Comparison of ENCODE assay signal across 25 cellular contexts in the genomic region with DNA sequence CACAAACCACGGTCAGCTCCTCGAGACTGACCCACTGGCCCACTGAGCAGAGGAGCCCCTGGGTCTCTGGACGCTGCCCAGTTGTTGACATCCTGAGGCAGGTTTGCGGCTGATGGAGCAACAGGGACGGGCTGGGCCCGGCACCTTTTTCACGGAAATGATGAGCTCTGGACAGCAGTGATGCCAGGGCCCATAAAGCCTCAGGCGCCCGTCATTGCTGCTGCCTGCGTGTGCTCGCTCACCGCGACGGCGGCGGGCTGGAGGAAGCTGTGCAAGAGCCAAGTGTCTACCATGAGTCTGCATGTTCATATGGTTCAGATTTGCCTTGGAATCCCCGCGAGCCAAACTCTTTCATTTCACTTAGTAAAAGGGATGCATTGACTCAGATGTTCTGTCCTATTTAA. TPM values are rescaled to one million over a fixed set of nuclear protein-coding genes. Genes with fewer than 3 reads are reported as not detected.
A peak's percentile ranks its signal among the peaks of the same experiment; 100 is the strongest.
DNase-seq lines count a peak whose midpoint lies in the region; TF ChIP-seq lines count a peak whose summit lies in the region.
"Had no signal": no experiment of that assay in that cellular context is flagged by ENCODE, and none has a peak within 500 bp of the region (broad histone marks: within the 10 kb centered on the region; RNA-seq: fewer than 3 reads in every experiment).

No MANE protein-coding gene starts in this region.

- TF ChIP-seq CTCF in BE2C (IDR thresholded peaks at IDR 0.05; ENCODE audit: low read depth, low read length) (no peak), HEK293 (tag by site-specific recombination; IDR thresholded peaks at IDR 0.05) (no peak), neutrophil (IDR thresholded peaks at IDR 0.05) (no peak), nephron progenitor cell (IDR thresholded peaks at IDR 0.05) (no peak)

- H3K9me3 Mint-ChIP-seq in nephron progenitor cell: no peaks in the 10 kb centered on the region
- H3K9me3 Mint-ChIP-seq: activated naive CD8-positive, alpha-beta T cell treated with anti-CD3 and anti-CD28 coated beads, Interleukin-2, amount 10 ng/mL, durations not matched to agents 7 days and 5 days; IgD-negative memory B cell; naive thymus-derived CD4-positive, alpha-beta T cell; stimulated activated naive CD8-positive, alpha-beta T cell treated with anti-CD3 and anti-CD28 coated beads, Interleukin-15, Interleukin-2, amounts not matched to agents 100 ng/mL and 50 ng/mL, for 24 hours; T-cell had no signal

- H3K36me3 ChIP-seq in BE2C (no peaks in the 10 kb centered on the region), HEK293 (ENCODE audit: control insufficient read depth in 2 of 2, insufficient read depth in 1 of 2, low read length in 2 of 2) (no peaks in the 10 kb centered on the region; a peak in 1 of 3 replicates), neutrophil (peaks cover 10% of the 10 kb centered on the region)
- H3K36me3 ChIP-seq: brain microvascular endothelial cell, colonic mucosa, gastrocnemius medialis, MG63, prostate gland, transverse colon had no signal

- H3K4me3 ChIP-seq in BE2C (ENCODE audit: low read depth, low read length): peak overlapping the region; percentile 21; the same call in 1 of the 2 replicates
- no peak overlapping the region for H3K4me3 ChIP-seq in HEK293 (ENCODE audit: low read depth, low read length)
- no peak overlapping the region for H3K4me3 ChIP-seq in neutrophil (ENCODE audit: low read depth in 1 of 2, low read length in 1 of 2)
- H3K4me3 ChIP-seq: colonic mucosa, gastrocnemius medialis, MG63, prostate gland, smooth muscle cell, transverse colon had no signal

- peaks cover 2% of the 10 kb centered on the region for H3K27me3 Mint-ChIP-seq in nephron progenitor cell (ENCODE audit: low read depth, poor library complexity)
- H3K27me3 Mint-ChIP-seq: activated naive CD8-positive, alpha-beta T cell treated with anti-CD3 and anti-CD28 coated beads, Interleukin-2, amount 10 ng/mL, durations not matched to agents 7 days and 5 days; IgD-negative memory B cell; naive thymus-derived CD4-positive, alpha-beta T cell; stimulated activated naive CD8-positive, alpha-beta T cell treated with anti-CD3 and anti-CD28 coated beads, Interleukin-15, Interleukin-2, amounts not matched to agents 100 ng/mL and 50 ng/mL, for 24 hours; T-cell had no signal

- peaks cover 10% of the 10 kb centered on the region for H3K4me1 Mint-ChIP-seq in nephron progenitor cell
- H3K4me1 Mint-ChIP-seq: activated naive CD8-positive, alpha-beta T cell treated with anti-CD3 and anti-CD28 coated beads, Interleukin-2, amount 10 ng/mL, durations not matched to agents 7 days and 5 days had no signal

- DNase-seq in BE2C: peak; percentile 58
- peak; percentile 23 for DNase-seq in epidermal melanocyte (ENCODE audit: insufficient read length, low spot score)
- no peak for DNase-seq in activated CD4-positive, alpha-beta T cell treated with anti-CD3 and anti-CD28 coated beads for 1 hour
- DNase-seq in NCI-H1417 treated with DMSO at 0.1 percent for 48 hours (lab: John Stamatoyannopoulos, UW): no peak
- DNase-seq in nephron progenitor cell: no peak
- no peak for DNase-seq in T-helper 1 cell
- DNase-seq: activated CD4-positive, alpha-beta T cell treated with anti-CD3 and anti-CD28 coated beads for 48 hours; activated naive CD8-positive, alpha-beta T cell treated with anti-CD3 and anti-CD28 coated beads, Interleukin-2, amount 10 ng/mL, durations not matched to agents 7 days and 5 days; brain microvascular endothelial cell; colonic mucosa; COR-L47; gastrocnemius medialis; MG63; naive thymus-derived CD4-positive, alpha-beta T cell; OCI-M1; Right ventricle myocardium superior; stimulated activated CD4-positive, alpha-beta T cell treated with anti-CD3 and anti-CD28 coated beads, Interleukin-4, amount 100 ng/mL, for 1 hour; T-cell; transverse colon had no signal

- no peaks in the 10 kb centered on the region for H3K9me3 ChIP-seq in BE2C
- no peaks in the 10 kb centered on the region for H3K9me3 ChIP-seq in HEK293 (ENCODE audit: control insufficient read depth, insufficient read depth, low read depth, low read length)
- H3K9me3 ChIP-seq in neutrophil: no peaks in the 10 kb centered on the region
- H3K9me3 ChIP-seq: colonic mucosa, gastrocnemius medialis, MG63, prostate gland, transverse colon had no signal

- H3K27me3 ChIP-seq in BE2C (no peaks in the 10 kb centered on the region), neutrophil (no peaks in the 10 kb centered on the region)
- H3K27me3 ChIP-seq: brain microvascular endothelial cell, colonic mucosa, gastrocnemius medialis, MG63, transverse colon had no signal

- no peaks in the 10 kb centered on the region for H3K36me3 Mint-ChIP-seq in nephron progenitor cell (ENCODE audit: low read depth)
- H3K36me3 Mint-ChIP-seq: activated naive CD8-positive, alpha-beta T cell treated with anti-CD3 and anti-CD28 coated beads, Interleukin-2, amount 10 ng/mL, durations not matched to agents 7 days and 5 days; T-cell had no signal

- no peak overlapping the region for H3K4me3 Mint-ChIP-seq in nephron progenitor cell
- H3K4me3 Mint-ChIP-seq: activated naive CD8-positive, alpha-beta T cell treated with anti-CD3 and anti-CD28 coated beads, Interleukin-2, amount 10 ng/mL, durations not matched to agents 7 days and 5 days; IgD-negative memory B cell; naive thymus-derived CD4-positive, alpha-beta T cell; stimulated activated naive CD8-positive, alpha-beta T cell treated with anti-CD3 and anti-CD28 coated beads, Interleukin-15, Interleukin-2, amounts not matched to agents 100 ng/mL and 50 ng/mL, for 24 hours; T-cell had no signal

- H3K27ac ChIP-seq in HEK293 (ENCODE audit: extremely low read depth, low read depth, low read length) (no peak overlapping the region), neutrophil (peak overlapping the region; percentile 50)
- H3K27ac ChIP-seq: brain microvascular endothelial cell, colonic mucosa, gastrocnemius medialis, prostate gland, transverse colon had no signal

- CTCF ChIA-PET in HEK293 (lab: Yijun Ruan, JAX): interaction anchor here (0.6 to 0.8 kb wide), 2 partner anchors 115 to 182 kb away, joined by 3 read pairs; no protein-coding TSS in a partner anchor

- no peak overlapping the region for H3K27ac Mint-ChIP-seq in nephron progenitor cell
- H3K27ac Mint-ChIP-seq: activated naive CD8-positive, alpha-beta T cell treated with anti-CD3 and anti-CD28 coated beads, Interleukin-2, amount 10 ng/mL, durations not matched to agents 7 days and 5 days; IgD-negative memory B cell; stimulated activated naive CD8-positive, alpha-beta T cell treated with anti-CD3 and anti-CD28 coated beads, Interleukin-15, Interleukin-2, amounts not matched to agents 100 ng/mL and 50 ng/mL, for 24 hours; T-cell had no signal

- POLR2A ChIA-PET in HEK293 (lab: Yijun Ruan, JAX): no interaction called here

- peaks cover 43% of the 10 kb centered on the region for H3K4me1 ChIP-seq in BE2C
- peaks cover 3% of the 10 kb centered on the region; the same call in 1 of the 2 replicates for H3K4me1 ChIP-seq in HEK293 (ENCODE audit: control insufficient read depth, insufficient read depth, low read length)
- peaks cover 5% of the 10 kb centered on the region in 2 experiments for H3K4me1 ChIP-seq in neutrophil (ENCODE audit: control insufficient read depth in 1 of 2, insufficient read depth in 1 of 2, low read depth in 1 of 2, low read length in 1 of 2)
- H3K4me1 ChIP-seq: gastrocnemius medialis had no signal

TF ChIP-seq in HEK293, 187 proteins besides CTCF, POLR2A, EP300 and RAD21:
- TF ChIP-seq OSR2 (tag by site-specific recombination; IDR thresholded peaks at IDR 0.05) (no peak), HOXA7 (CRISPR knock-in tag; IDR thresholded peaks at IDR 0.05; ENCODE audit: borderline replicate concordance) (no peak), ZNF549 (tag by site-specific recombination; IDR thresholded peaks at IDR 0.05) (peak; percentile 93), ZNF335 (tag by site-specific recombination; conservative IDR thresholded peaks at IDR 0.05) (no peak), ZIC2 (tag by site-specific recombination; IDR thresholded peaks at IDR 0.05) (no peak), ZNF2 (tag by site-specific recombination; IDR thresholded peaks at IDR 0.05) (no peak)
- TF ChIP-seq, protein P1, sequence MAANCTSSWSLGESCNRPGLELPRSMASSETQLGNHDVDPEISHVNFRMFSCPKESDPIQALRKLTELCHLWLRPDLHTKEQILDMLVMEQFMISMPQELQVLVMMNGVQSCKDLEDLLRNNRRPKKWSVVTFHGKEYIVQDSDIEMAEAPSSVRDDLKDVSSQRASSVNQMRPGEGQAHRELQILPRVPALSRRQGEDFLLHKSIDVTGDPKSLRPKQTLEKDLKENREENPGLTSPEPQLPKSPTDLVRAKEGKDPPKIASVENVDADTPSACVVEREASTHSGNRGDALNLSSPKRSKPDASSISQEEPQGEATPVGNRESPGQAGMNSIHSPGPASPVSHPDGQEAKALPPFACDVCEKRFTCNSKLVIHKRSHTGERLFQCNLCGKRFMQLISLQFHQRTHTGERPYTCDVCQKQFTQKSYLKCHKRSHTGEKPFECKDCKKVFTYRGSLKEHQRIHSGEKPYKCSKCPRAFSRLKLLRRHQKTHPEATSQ (tag by site-specific recombination; IDR thresholded peaks at IDR 0.05): no peak
- TF ChIP-seq, protein P2, sequence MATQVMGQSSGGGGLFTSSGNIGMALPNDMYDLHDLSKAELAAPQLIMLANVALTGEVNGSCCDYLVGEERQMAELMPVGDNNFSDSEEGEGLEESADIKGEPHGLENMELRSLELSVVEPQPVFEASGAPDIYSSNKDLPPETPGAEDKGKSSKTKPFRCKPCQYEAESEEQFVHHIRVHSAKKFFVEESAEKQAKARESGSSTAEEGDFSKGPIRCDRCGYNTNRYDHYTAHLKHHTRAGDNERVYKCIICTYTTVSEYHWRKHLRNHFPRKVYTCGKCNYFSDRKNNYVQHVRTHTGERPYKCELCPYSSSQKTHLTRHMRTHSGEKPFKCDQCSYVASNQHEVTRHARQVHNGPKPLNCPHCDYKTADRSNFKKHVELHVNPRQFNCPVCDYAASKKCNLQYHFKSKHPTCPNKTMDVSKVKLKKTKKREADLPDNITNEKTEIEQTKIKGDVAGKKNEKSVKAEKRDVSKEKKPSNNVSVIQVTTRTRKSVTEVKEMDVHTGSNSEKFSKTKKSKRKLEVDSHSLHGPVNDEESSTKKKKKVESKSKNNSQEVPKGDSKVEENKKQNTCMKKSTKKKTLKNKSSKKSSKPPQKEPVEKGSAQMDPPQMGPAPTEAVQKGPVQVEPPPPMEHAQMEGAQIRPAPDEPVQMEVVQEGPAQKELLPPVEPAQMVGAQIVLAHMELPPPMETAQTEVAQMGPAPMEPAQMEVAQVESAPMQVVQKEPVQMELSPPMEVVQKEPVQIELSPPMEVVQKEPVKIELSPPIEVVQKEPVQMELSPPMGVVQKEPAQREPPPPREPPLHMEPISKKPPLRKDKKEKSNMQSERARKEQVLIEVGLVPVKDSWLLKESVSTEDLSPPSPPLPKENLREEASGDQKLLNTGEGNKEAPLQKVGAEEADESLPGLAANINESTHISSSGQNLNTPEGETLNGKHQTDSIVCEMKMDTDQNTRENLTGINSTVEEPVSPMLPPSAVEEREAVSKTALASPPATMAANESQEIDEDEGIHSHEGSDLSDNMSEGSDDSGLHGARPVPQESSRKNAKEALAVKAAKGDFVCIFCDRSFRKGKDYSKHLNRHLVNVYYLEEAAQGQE (tag by site-specific recombination; IDR thresholded peaks at IDR 0.05): no peak

RNA-seq across cellular contexts. Expression of a gene that starts 30.8 kb away (rescaled TPM):
- 0.52 TPM for polyA plus RNA-seq in BE2C (2012; ENCODE audit: insufficient read depth, insufficient read length, low read depth)
- polyA plus RNA-seq: IgD-negative memory B cell had no signal

Comparison
In these comparisons a context has a peak if more than half of its experiments do, and no peak if none do; other contexts are left out.
1. DNase-seq: peak in BE2C (single experiment) and epidermal melanocyte (single experiment); none in activated CD4-positive, alpha-beta T cell treated with anti-CD3 and anti-CD28 coated beads for 1 hour (single experiment), NCI-H1417 treated with DMSO at 0.1 percent for 48 hours (single experiment), nephron progenitor cell (single experiment) and T-helper 1 cell (0 of 5).